Comparison of ENCODE assay signal across 1 cellular context in the genomic region with DNA sequence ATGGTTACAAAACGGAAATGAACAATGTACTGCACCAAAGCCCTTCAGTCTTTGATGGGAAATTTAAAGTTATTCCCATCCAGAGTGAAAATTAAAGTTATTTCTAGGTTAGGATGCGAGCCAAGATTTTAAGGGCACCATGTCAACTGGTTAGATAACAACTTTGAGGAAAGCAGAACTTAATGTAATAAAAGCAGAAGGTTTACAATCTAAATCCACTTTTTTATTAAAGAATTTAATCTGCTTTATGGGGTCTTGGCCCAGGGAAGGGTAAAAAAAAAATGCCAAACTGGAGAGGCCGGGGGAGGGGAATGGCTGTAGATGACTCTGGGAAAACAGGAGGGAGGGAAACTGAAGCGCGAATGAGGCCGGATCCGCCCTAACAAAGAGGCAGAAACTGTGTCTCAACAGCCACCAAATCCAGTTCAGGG.
TF ChIP-seq lines count a peak whose summit lies in the region.

No MANE protein-coding gene starts in this region.

TF ChIP-seq in endothelial cell of umbilical vein, 7 proteins besides CTCF, POLR2A, EP300 and RAD21 (continued from another document):
- TF ChIP-seq GATA2 (IDR thresholded peaks at IDR 0.05; ENCODE audit: insufficient read depth, insufficient read length, low read depth, low read length) (no peak), EZH2 (IDR thresholded peaks at IDR 0.05; ENCODE audit: borderline replicate concordance, low read depth, low read length, severe bottlenecking) (no peak)
- TF ChIP-seq, protein P1, sequence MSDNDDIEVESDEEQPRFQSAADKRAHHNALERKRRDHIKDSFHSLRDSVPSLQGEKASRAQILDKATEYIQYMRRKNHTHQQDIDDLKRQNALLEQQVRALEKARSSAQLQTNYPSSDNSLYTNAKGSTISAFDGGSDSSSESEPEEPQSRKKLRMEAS (IDR thresholded peaks at IDR 0.05; ENCODE audit: insufficient read depth, insufficient read length) = no peak
